Comparison of ENCODE assay signal across 33 cellular contexts in genomic region chr7:35546691-35547090, GRCh38.
"Had no signal": no experiment of that assay in that cellular context is flagged by ENCODE, and none has a peak within 500 bp of the region (broad histone marks: within the 10 kb centered on the region; RNA-seq: fewer than 3 reads in every experiment).

No MANE protein-coding gene starts in this region.

- H3K27ac Mint-ChIP-seq: activated B cell treated with CpG ODN at 0.5 μM for 24 hours; activated CD4-positive, alpha-beta memory T cell treated with anti-CD3 and anti-CD28 coated beads for 36 hours; activated CD4-positive, alpha-beta T cell treated with anti-CD3 and anti-CD28 coated beads, Interleukin-2, amount 10 ng/mL, durations not matched to agents 24 days and 14 days; activated CD8-positive, alpha-beta T cell treated with anti-CD3 and anti-CD28 coated beads for 36 hours; activated naive CD4-positive, alpha-beta T cell treated with anti-CD3 and anti-CD28 coated beads for 36 hours; activated naive CD4-positive, alpha-beta T cell treated with anti-CD3 and anti-CD28 coated beads, Interleukin-2, amount 50 U/mL, for 72 hours; activated naive CD8-positive, alpha-beta T cell treated with anti-CD3 and anti-CD28 coated beads for 36 hours; activated T-cell treated with anti-CD3 and anti-CD28 coated beads, Interleukin-2, amount 50 U/mL, for 72 hours; activated T-helper 1 cell treated with anti-CD3 and anti-CD28 coated beads, Interleukin-12 subunit alpha, Interleukin-12 subunit beta, Interleukin-2, Interleukin-4 antibody, amounts not matched to agents 30 ng/mL and 10 ng/mL and 1 ng/mL, durations not matched to agents 14 hours and 24 hours and 36 hours; activated T-helper 17 cell treated with anti-CD3 and anti-CD28 coated beads, Interleukin-2, amount 50 U/mL, for 72 hours; T-helper 1 cell treated with Interleukin-12 subunit alpha and Interleukin-12 subunit beta and Interleukin-4 antibody, amounts not matched to agents 30 μg/mL and 1 μg/mL, for 36 hours; T-helper 2 cell treated with Interferon-gamma antibody and Interleukin-4, amounts not matched to agents 5 μg/mL and 100 μg/mL, for 36 hours had no signal

- H3K36me3 Mint-ChIP-seq: activated CD4-positive, alpha-beta memory T cell treated with anti-CD3 and anti-CD28 coated beads for 36 hours; activated naive CD4-positive, alpha-beta T cell treated with anti-CD3 and anti-CD28 coated beads, Interleukin-2, amount 50 U/mL, for 72 hours; activated naive CD8-positive, alpha-beta T cell treated with anti-CD3 and anti-CD28 coated beads for 36 hours had no signal

- H3K9me3 Mint-ChIP-seq: activated B cell treated with CpG ODN at 0.5 μM for 24 hours; activated CD4-positive, alpha-beta memory T cell treated with anti-CD3 and anti-CD28 coated beads for 36 hours; activated CD4-positive, alpha-beta T cell treated with anti-CD3 and anti-CD28 coated beads, Interleukin-2, amount 10 ng/mL, durations not matched to agents 24 days and 14 days; activated CD8-positive, alpha-beta T cell treated with anti-CD3 and anti-CD28 coated beads for 36 hours; activated naive CD4-positive, alpha-beta T cell treated with anti-CD3 and anti-CD28 coated beads for 36 hours; activated naive CD4-positive, alpha-beta T cell treated with anti-CD3 and anti-CD28 coated beads, Interleukin-2, amount 50 U/mL, for 72 hours; activated naive CD8-positive, alpha-beta T cell treated with anti-CD3 and anti-CD28 coated beads for 36 hours; activated T-cell treated with anti-CD3 and anti-CD28 coated beads, Interleukin-2, amount 50 U/mL, for 4 hours; activated T-cell treated with anti-CD3 and anti-CD28 coated beads, Interleukin-2, amount 50 U/mL, for 72 hours; activated T-helper 1 cell treated with anti-CD3 and anti-CD28 coated beads, Interleukin-12 subunit alpha, Interleukin-12 subunit beta, Interleukin-2, Interleukin-4 antibody, amounts not matched to agents 30 ng/mL and 10 ng/mL and 1 ng/mL, durations not matched to agents 14 hours and 24 hours and 36 hours; activated T-helper 17 cell treated with anti-CD3 and anti-CD28 coated beads, Interleukin-2, amount 50 U/mL, for 72 hours; T-helper 1 cell treated with Interleukin-12 subunit alpha and Interleukin-12 subunit beta and Interleukin-4 antibody, amounts not matched to agents 30 μg/mL and 1 μg/mL, for 36 hours; T-helper 2 cell treated with Interferon-gamma antibody and Interleukin-4, amounts not matched to agents 5 μg/mL and 100 μg/mL, for 36 hours had no signal

- ATAC-seq: activated CD8-positive, alpha-beta T cell treated with anti-CD3 and anti-CD28 coated beads for 36 hours; activated naive CD4-positive, alpha-beta T cell treated with anti-CD3 and anti-CD28 coated beads, Interleukin-2, amount 50 U/mL, for 72 hours; activated T-cell treated with anti-CD3 and anti-CD28 coated beads, Interleukin-2, amount 50 U/mL, for 4 hours; activated T-cell treated with anti-CD3 and anti-CD28 coated beads, Interleukin-2, amount 50 U/mL, for 72 hours; activated T-helper 17 cell treated with anti-CD3 and anti-CD28 coated beads, Interleukin-2, amount 50 U/mL, for 72 hours; body of pancreas had no signal

- H3K4me1 ChIP-seq: adrenal gland, body of pancreas, breast epithelium had no signal

- H3K36me3 ChIP-seq: adrenal gland, brain microvascular endothelial cell, breast epithelium had no signal

- H3K27me3 Mint-ChIP-seq: activated CD4-positive, alpha-beta memory T cell treated with anti-CD3 and anti-CD28 coated beads for 36 hours; activated CD8-positive, alpha-beta T cell treated with anti-CD3 and anti-CD28 coated beads for 36 hours; activated naive CD8-positive, alpha-beta T cell treated with anti-CD3 and anti-CD28 coated beads for 36 hours had no signal

- H3K27me3 ChIP-seq: adrenal gland, body of pancreas, brain microvascular endothelial cell, breast epithelium had no signal

- H3K4me3 ChIP-seq: adrenal gland, body of pancreas, breast epithelium had no signal

- H3K9me3 ChIP-seq: adrenal gland, body of pancreas, breast epithelium had no signal

- H3K4me3 Mint-ChIP-seq: activated B cell treated with CpG ODN at 0.5 μM for 24 hours; activated CD4-positive, alpha-beta memory T cell treated with anti-CD3 and anti-CD28 coated beads for 36 hours; activated CD4-positive, alpha-beta T cell treated with anti-CD3 and anti-CD28 coated beads, Interleukin-2, amount 10 ng/mL, durations not matched to agents 24 days and 14 days; activated CD8-positive, alpha-beta T cell treated with anti-CD3 and anti-CD28 coated beads for 36 hours; activated naive CD4-positive, alpha-beta T cell treated with anti-CD3 and anti-CD28 coated beads for 36 hours; activated naive CD8-positive, alpha-beta T cell treated with anti-CD3 and anti-CD28 coated beads for 36 hours; activated T-cell treated with anti-CD3 and anti-CD28 coated beads, Interleukin-2, amount 50 U/mL, for 4 hours; activated T-cell treated with anti-CD3 and anti-CD28 coated beads, Interleukin-2, amount 50 U/mL, for 72 hours; activated T-helper 1 cell treated with anti-CD3 and anti-CD28 coated beads, Interleukin-12 subunit alpha, Interleukin-12 subunit beta, Interleukin-2, Interleukin-4 antibody, amounts not matched to agents 30 ng/mL and 10 ng/mL and 1 ng/mL, durations not matched to agents 14 hours and 24 hours and 36 hours; activated T-helper 17 cell treated with anti-CD3 and anti-CD28 coated beads, Interleukin-2, amount 50 U/mL, for 72 hours; T-helper 1 cell treated with Interleukin-12 subunit alpha and Interleukin-12 subunit beta and Interleukin-4 antibody, amounts not matched to agents 30 μg/mL and 1 μg/mL, for 36 hours; T-helper 2 cell treated with Interferon-gamma antibody and Interleukin-4, amounts not matched to agents 5 μg/mL and 100 μg/mL, for 36 hours had no signal

- DNase-seq: activated B cell treated with CpG ODN at 0.5 μM for 24 hours; activated CD4-positive, alpha-beta memory T cell treated with anti-CD3 and anti-CD28 coated beads for 36 hours; activated CD4-positive, alpha-beta T cell treated with anti-CD3 and anti-CD28 coated beads for 4 hours; activated CD4-positive, alpha-beta T cell treated with anti-CD3 and anti-CD28 coated beads, Interleukin-2, amount 10 ng/mL, durations not matched to agents 24 days and 14 days; activated CD4-positive, alpha-beta T cell treated with anti-CD3 and anti-CD28 coated beads, Interleukin-2, amount 50 U/mL, for 1 hour; activated CD4-positive, alpha-beta T cell treated with anti-CD3 and anti-CD28 coated beads, Interleukin-2, amount 50 U/mL, for 4 hours; activated CD4-positive, CD25-positive, alpha-beta regulatory T cell treated with anti-CD3 and anti-CD28 coated beads, Interleukin-2, amount 50 U/mL, for 72 hours; activated CD8-positive, alpha-beta memory T cell treated with anti-CD3 and anti-CD28 coated beads, Interleukin-2, amount 50 U/mL, for 4 hours; activated CD8-positive, alpha-beta T cell treated with anti-CD3 and anti-CD28 coated beads for 36 hours; activated effector memory CD4-positive, alpha-beta T cell treated with anti-CD3 and anti-CD28 coated beads, Interleukin-2, amount 50 U/mL, for 16 hours; activated gamma-delta T cell treated with Interleukin-2 at 50 U/mL for 16 hours; activated naive CD4-positive, alpha-beta T cell; activated naive CD4-positive, alpha-beta T cell treated with anti-CD3 and anti-CD28 coated beads for 36 hours; activated naive CD4-positive, alpha-beta T cell treated with anti-CD3 and anti-CD28 coated beads, Interleukin-2, amount 50 U/mL, for 16 hours; activated naive CD8-positive, alpha-beta T cell treated with anti-CD3 and anti-CD28 coated beads for 36 hours; activated T-cell treated with anti-CD3 and anti-CD28 coated beads for 4 hours; activated T-cell treated with anti-CD3 and anti-CD28 coated beads, Interleukin-2, amount 50 U/mL, for 1 hour; activated T-cell treated with anti-CD3 and anti-CD28 coated beads, Interleukin-2, amount 50 U/mL, for 4 hours; activated T-cell treated with anti-CD3 and anti-CD28 coated beads, Interleukin-2, amount 50 U/mL, for 72 hours; amniotic stem cell; aorta; body of pancreas; brain microvascular endothelial cell; central memory CD4-positive, alpha-beta T cell; T-helper 2 cell; T-helper 9 cell had no signal

- H3K4me1 Mint-ChIP-seq: activated B cell treated with CpG ODN at 0.5 μM for 24 hours; activated CD4-positive, alpha-beta T cell treated with anti-CD3 and anti-CD28 coated beads, Interleukin-2, amount 10 ng/mL, durations not matched to agents 24 days and 14 days; activated naive CD8-positive, alpha-beta T cell treated with anti-CD3 and anti-CD28 coated beads for 36 hours; activated T-helper 17 cell treated with anti-CD3 and anti-CD28 coated beads, Interleukin-2, amount 50 U/mL, for 72 hours had no signal
